ENCODE assay signal across 1 cellular context in genomic region chr12:7190268-7191055, GRCh38.
TF ChIP-seq lines count a peak whose summit lies in the region.

No MANE protein-coding gene starts in this region.

TF ChIP-seq in SK-N-SH, 30 proteins besides CTCF, POLR2A, EP300 and RAD21 (continued from another document):
- TF ChIP-seq PBX3 (IDR thresholded peaks at IDR 0.05) = no peak
- TF ChIP-seq RXRA (IDR thresholded peaks at IDR 0.05; ENCODE audit: borderline replicate concordance, low read depth) = no peak
